In the genomic region with DNA sequence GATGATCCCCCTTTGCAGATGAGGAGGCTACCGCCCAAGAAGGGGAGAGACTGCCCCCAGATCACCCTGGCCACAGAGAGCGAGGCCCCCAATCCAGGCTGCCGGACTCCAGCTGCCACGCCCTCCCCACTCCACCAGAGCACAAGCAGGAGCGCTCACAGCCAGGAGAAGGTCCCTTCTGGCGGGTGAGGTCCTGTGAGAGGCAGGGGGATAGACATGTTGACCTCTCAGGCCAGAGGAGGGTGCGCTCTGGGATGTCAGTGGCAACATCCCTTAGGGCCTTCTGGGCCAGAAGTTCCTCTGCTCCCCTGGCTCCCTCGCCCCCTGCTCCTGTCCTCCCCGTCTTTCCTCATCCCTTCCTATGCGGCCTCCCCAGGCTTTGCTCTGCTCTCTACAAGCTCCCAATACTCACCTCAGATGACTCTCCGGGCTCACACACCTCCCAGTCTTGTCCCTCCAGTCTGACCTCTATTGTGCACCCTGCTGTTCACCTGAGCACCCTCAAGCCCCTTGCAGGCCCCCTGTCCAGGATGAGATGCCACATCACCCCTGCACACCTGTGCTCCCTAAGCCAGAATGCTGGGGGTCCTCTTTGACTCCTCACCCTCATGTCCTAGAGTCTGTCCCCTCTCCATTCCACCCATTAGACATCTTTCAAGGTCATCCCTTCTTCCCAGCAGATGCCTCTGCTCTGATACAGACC, we compare ENCODE assay signal across 8 cellular contexts. TPM values are rescaled to one million over a fixed set of nuclear protein-coding genes. Genes with fewer than 3 reads are reported as not detected.
DNase-seq lines count a peak whose midpoint lies in the region; ATAC-seq and TF ChIP-seq lines count a peak whose summit lies in the region.

No MANE protein-coding gene starts in this region.

- POLR2A ChIA-PET in activated B cell treated with CpG ODN at 0.5 μM for 24 hours (lab: Charles Lee) = interaction anchor here (0.8 to 1.7 kb wide), 6 partner anchors 105 to 218 kb away, joined by 3 to 7 read pairs (median 4); a partner anchor contains a TSS

- peak overlapping the region in 1 of 10 donors; percentile 32 for H3K4me3 ChIP-seq in heart right ventricle

- H3K27ac ChIP-seq in heart right ventricle = peak overlapping the region in 5 of 10 donors; percentile 12 to 72 (median 65)

- H3K4me1 Mint-ChIP-seq in activated B cell treated with CpG ODN at 0.5 μM for 24 hours (peaks cover 9% of the 10 kb centered on the region), immature natural killer cell (peaks cover 26 to 30% of the 10 kb centered on the region in 2 donors), type B pancreatic cell (ENCODE audit: unreplicated experiment) (peaks cover 6% of the 10 kb centered on the region)

- CTCF ChIA-PET in activated B cell treated with CpG ODN at 0.5 μM for 24 hours (lab: Charles Lee) = interaction anchor here (0.6 to 6.5 kb wide), 26 partner anchors 7 to 426 kb away, joined by 3 to 65 read pairs (median 4); a partner anchor contains a TSS

- no peaks in the 10 kb centered on the region for H3K9me3 ChIP-seq in heart right ventricle

- peaks cover 0 to 26% (median 0%) of the 10 kb centered on the region in 7 donors for H3K27me3 ChIP-seq in heart right ventricle

- no peak for TF ChIP-seq CTCF in heart right ventricle (IDR thresholded peaks at IDR 0.05)
- TF ChIP-seq CTCF in activated B cell treated with CpG ODN at 0.5 μM for 24 hours (IDR thresholded peaks at IDR 0.05) = no peak
- TF ChIP-seq CTCF in type B pancreatic cell (conservative IDR thresholded peaks at IDR 0.05) = no peak

- H3K36me3 ChIP-seq in heart right ventricle = no peaks in the 10 kb centered on the region

- H3K9me3 Mint-ChIP-seq in activated B cell treated with CpG ODN at 0.5 μM for 24 hours (no peaks in the 10 kb centered on the region), immature natural killer cell (no peaks in the 10 kb centered on the region), type B pancreatic cell (no peaks in the 10 kb centered on the region)

- peaks cover 0 to 62% (median 36%) of the 10 kb centered on the region in 9 donors for H3K4me1 ChIP-seq in heart right ventricle

- H3K36me3 Mint-ChIP-seq in activated B cell treated with CpG ODN at 0.5 μM for 24 hours (ENCODE audit: low read depth) (no peaks in the 10 kb centered on the region), immature natural killer cell (no peaks in the 10 kb centered on the region), type B pancreatic cell (no peaks in the 10 kb centered on the region)

- peak overlapping the region; percentile 3 for H3K4me3 Mint-ChIP-seq in activated B cell treated with CpG ODN at 0.5 μM for 24 hours
- H3K4me3 Mint-ChIP-seq in immature natural killer cell = peak overlapping the region; percentile 6 to 93 (median 71)
- peak overlapping the region; percentile 79 for H3K4me3 Mint-ChIP-seq in type B pancreatic cell

- ATAC-seq in Right ventricle myocardium inferior (no peak), heart right ventricle (no peak), activated B cell treated with CpG ODN at 0.5 μM for 24 hours (ENCODE audit: low read depth) (no peak)

- DNase-seq in Right ventricle myocardium inferior (ENCODE audit: missing footprints) (peak; percentile 13), heart right ventricle (no peak), activated B cell treated with CpG ODN at 0.5 μM for 24 hours (no peak), immature natural killer cell (no peak), type B pancreatic cell (ENCODE audit: extremely low spot score, unreplicated experiment) (no peak), putamen (ENCODE audit: low spot score) (no peak), medulla oblongata (ENCODE audit: extremely low spot score) (no peak)
- no peak for DNase-seq in stimulated activated CD4-positive, alpha-beta T cell treated with anti-CD3 and anti-CD28 coated beads, Interleukin-4, amount 100 ng/mL, for 1 hour

- H3K27ac Mint-ChIP-seq in activated B cell treated with CpG ODN at 0.5 μM for 24 hours = no peak overlapping the region
- H3K27ac Mint-ChIP-seq in immature natural killer cell = peak overlapping the region in 2 of 6 donors; percentile 1 to 2
- no peak overlapping the region for H3K27ac Mint-ChIP-seq in type B pancreatic cell

- H3K27me3 Mint-ChIP-seq in activated B cell treated with CpG ODN at 0.5 μM for 24 hours (peaks cover 42% of the 10 kb centered on the region), immature natural killer cell (ENCODE audit: low read depth in 3 of 3) (peaks cover 11 to 23% (median 15%) of the 10 kb centered on the region in 3 donors), type B pancreatic cell (peaks cover 72% of the 10 kb centered on the region)

- intact Hi-C loops in Right ventricle myocardium inferior (cut with DNase I) (loop anchor here (1.0 kb wide), 1 partner anchor 121 kb away; no protein-coding TSS in a partner anchor), heart right ventricle (cut with DNase I) (loop anchor here (1.0 to 10.0 kb wide), 10 partner anchors 107 to 427 kb away; a partner anchor contains a TSS), activated B cell treated with CpG ODN at 0.5 μM for 24 hours (cut with micrococcal nuclease) (loop anchor here (1.0 to 2.0 kb wide), 5 partner anchors 108 to 428 kb away; a partner anchor contains a TSS)

- 61 to 62% methylated on average over 11 of the region's 11 CpGs for WGBS in heart right ventricle, 2 donors

RNA-seq across cellular contexts. Expression of a gene that starts 5.0 kb away (rescaled TPM):
- total RNA-seq in Right ventricle myocardium inferior (4.5 TPM), heart right ventricle (1 to 10 TPM; 2.2 to 4.4 (median 3.2) TPM), activated B cell treated with CpG ODN at 0.5 μM for 24 hours (not detected in 2 replicates), type B pancreatic cell (ENCODE audit: low replicate concordance) (0.45 and 0.46 TPM in 2 replicates)
- polyA plus RNA-seq in heart right ventricle (1 to 10 TPM; 2.3 to 5.9 TPM), immature natural killer cell (not detected)

Comparison
In these comparisons a context has a peak if more than half of its experiments do, and no peak if none do; other contexts are left out.
1. H3K4me3 Mint-ChIP-seq: peak in every context shown above with its lines; median percentile 79 in type B pancreatic cell; 71 in immature natural killer cell; 3 in activated B cell treated with CpG ODN at 0.5 μM for 24 hours.